Comparison of ENCODE assay signal across 21 cellular contexts in genomic region chr12:66118240-66118891, GRCh38. TPM values are rescaled to one million over a fixed set of nuclear protein-coding genes. Genes with fewer than 3 reads are reported as not detected.
DNase-seq lines count a peak whose midpoint lies in the region; ATAC-seq, FAIRE-seq and TF ChIP-seq lines count a peak whose summit lies in the region.
"Had no signal": no experiment of that assay in that cellular context is flagged by ENCODE, and none has a peak within 500 bp of the region (broad histone marks: within the 10 kb centered on the region; RNA-seq: fewer than 3 reads in every experiment).

No MANE protein-coding gene starts in this region.

- H3K9me3 ChIP-seq in astrocyte (ENCODE audit: insufficient read depth, low read depth, low read length) = no peaks in the 10 kb centered on the region
- no peaks in the 10 kb centered on the region for H3K9me3 ChIP-seq in CD4-positive, alpha-beta T cell (ENCODE audit: control insufficient read depth, low read length)
- H3K9me3 ChIP-seq in Peyer's patch = no peaks in the 10 kb centered on the region
- H3K9me3 ChIP-seq: tibial artery had no signal

- no peaks in the 10 kb centered on the region for H3K36me3 ChIP-seq in astrocyte (ENCODE audit: insufficient read depth, low read length)
- peaks cover 0 to 9% (median 0%) of the 10 kb centered on the region in 3 donors for H3K36me3 ChIP-seq in Peyer's patch

- no peak overlapping the region for H3K4me3 ChIP-seq in astrocyte (ENCODE audit: insufficient read depth, low read depth, low read length)
- H3K4me3 ChIP-seq in Peyer's patch = no peak overlapping the region
- H3K4me3 ChIP-seq: SJCRH30, tibial artery had no signal

- POLR2A ChIA-PET in CD4-positive, alpha-beta T cell (lab: Charles Lee) = interaction anchor here (3.0 kb wide), 1 partner anchor 12 kb away, joined by 9 read pairs; the partner anchor contains the start of gene LLPH

- no peaks in the 10 kb centered on the region for H4K20me1 ChIP-seq in astrocyte (ENCODE audit: insufficient read depth, low read length)

- H3K36me3 Mint-ChIP-seq in astrocyte (ENCODE audit: low read depth, unreplicated experiment) = peaks cover 2% of the 10 kb centered on the region
- peaks cover 36% of the 10 kb centered on the region for H3K36me3 Mint-ChIP-seq in CD4-positive, alpha-beta T cell (ENCODE audit: low read depth)
- peaks cover 10% of the 10 kb centered on the region for H3K36me3 Mint-ChIP-seq in osteocyte (ENCODE audit: unreplicated experiment)

- DNase-seq in EH (ENCODE audit: low read depth) = peak; percentile 24
- peak; percentile 20 for DNase-seq in astrocyte (ENCODE audit: low read depth)
- DNase-seq in CD4-positive, alpha-beta T cell = no peak
- DNase-seq in Peyer's patch = no peak
- no peak for DNase-seq in osteocyte (ENCODE audit: extremely low spot score, unreplicated experiment)
- DNase-seq: activated CD8-positive, alpha-beta memory T cell treated with anti-CD3 and anti-CD28 coated beads for 24 hours; activated naive CD8-positive, alpha-beta T cell treated with anti-CD3 and anti-CD28 coated beads, Interleukin-2, amount 50 U/mL, for 24 hours; dermis blood vessel endothelial cell; DMS79; kidney glomerular epithelial cell; mesenchymal stem cell; naive B cell; NCI-H2171; SJCRH30; stimulated activated naive CD4-positive, alpha-beta T cell; tibial artery had no signal

- no peak overlapping the region for H3K4me2 ChIP-seq in astrocyte (ENCODE audit: low read length)

- H3K27me3 Mint-ChIP-seq in astrocyte (ENCODE audit: low read depth, unreplicated experiment) = no peaks in the 10 kb centered on the region
- no peaks in the 10 kb centered on the region for H3K27me3 Mint-ChIP-seq in CD4-positive, alpha-beta T cell
- H3K27me3 Mint-ChIP-seq in osteocyte (ENCODE audit: unreplicated experiment) = no peaks in the 10 kb centered on the region
- H3K27me3 Mint-ChIP-seq: activated naive CD8-positive, alpha-beta T cell treated with anti-CD3 and anti-CD28 coated beads, Interleukin-2, amount 50 U/mL, for 24 hours had no signal

- H3K4me1 ChIP-seq in astrocyte (ENCODE audit: insufficient read depth, low read length) (no peaks in the 10 kb centered on the region), Peyer's patch (no peaks in the 10 kb centered on the region)

- H3K4me1 Mint-ChIP-seq in astrocyte (ENCODE audit: low read depth, unreplicated experiment) (no peaks in the 10 kb centered on the region), osteocyte (ENCODE audit: unreplicated experiment) (no peaks in the 10 kb centered on the region)
- H3K4me1 Mint-ChIP-seq in CD4-positive, alpha-beta T cell (ENCODE audit: low read depth) = peaks cover 4% of the 10 kb centered on the region

- no peaks in the 10 kb centered on the region for H3K79me2 ChIP-seq in astrocyte (ENCODE audit: insufficient read depth, low read length)

- CTCF ChIA-PET in CD4-positive, alpha-beta T cell (lab: Charles Lee) = interaction anchor here (0.6 kb wide), 1 partner anchor 74 kb away, joined by 3 read pairs; no protein-coding TSS in a partner anchor

- TF ChIP-seq CTCF in astrocyte (IDR thresholded peaks at IDR 0.05; ENCODE audit: insufficient read depth, low read depth, low read length) = no peak
- no peak for TF ChIP-seq CTCF in CD4-positive, alpha-beta T cell (IDR thresholded peaks at IDR 0.05)
- TF ChIP-seq CTCF in Peyer's patch (IDR thresholded peaks at IDR 0.05) = no peak
- TF ChIP-seq CTCF in osteocyte (IDR thresholded peaks at IDR 0.05) = no peak

- TF ChIP-seq POLR2A in Peyer's patch (IDR thresholded peaks at IDR 0.05) = no peak

- intact Hi-C loops in CD4-positive, alpha-beta T cell (cut with DNase I, micrococcal nuclease) = no loop called here

- peak; percentile 51 for ATAC-seq in GM18909 (IDR thresholded peaks at IDR 0.05; ENCODE audit: poor library complexity, unreplicated experiment)
- peak; percentile 70 for ATAC-seq in HG03520 (IDR thresholded peaks at IDR 0.05; ENCODE audit: unreplicated experiment)
- ATAC-seq in HG03097 (IDR thresholded peaks at IDR 0.05; ENCODE audit: low FRiP score, unreplicated experiment) = no peak
- ATAC-seq in CD4-positive, alpha-beta T cell (ENCODE audit: poor library complexity) = no peak
- ATAC-seq: activated naive CD8-positive, alpha-beta T cell treated with anti-CD3 and anti-CD28 coated beads, Interleukin-2, amount 50 U/mL, for 24 hours; HCT116 had no signal

- H3K27ac ChIP-seq in astrocyte (ENCODE audit: low read depth, low read length) (no peak overlapping the region), Peyer's patch (no peak overlapping the region)
- H3K27ac ChIP-seq in CD4-positive, alpha-beta T cell (ENCODE audit: low read depth, low read length) = no peak overlapping the region
- H3K27ac ChIP-seq: SJCRH30 had no signal

- H3K27ac Mint-ChIP-seq in astrocyte (ENCODE audit: unreplicated experiment) (no peak overlapping the region), osteocyte (ENCODE audit: unreplicated experiment) (no peak overlapping the region)
- no peak overlapping the region for H3K27ac Mint-ChIP-seq in CD4-positive, alpha-beta T cell
- H3K27ac Mint-ChIP-seq: activated naive CD8-positive, alpha-beta T cell treated with anti-CD3 and anti-CD28 coated beads, Interleukin-2, amount 50 U/mL, for 24 hours; T-helper 1 cell treated with Interleukin-12 subunit alpha and Interleukin-12 subunit beta and Interleukin-4 antibody, amounts not matched to agents 30 μg/mL and 1 μg/mL, for 36 hours had no signal

- no peak overlapping the region for H2AFZ ChIP-seq in astrocyte (ENCODE audit: low read depth, low read length)

- FAIRE-seq in astrocyte (lab: Jason Lieb, UNC) = no peak

- no peaks in the 10 kb centered on the region for H3K9me3 Mint-ChIP-seq in astrocyte (ENCODE audit: unreplicated experiment)
- H3K9me3 Mint-ChIP-seq in CD4-positive, alpha-beta T cell = no peaks in the 10 kb centered on the region
- H3K9me3 Mint-ChIP-seq in osteocyte (ENCODE audit: unreplicated experiment) = no peaks in the 10 kb centered on the region
- H3K9me3 Mint-ChIP-seq: activated naive CD8-positive, alpha-beta T cell treated with anti-CD3 and anti-CD28 coated beads, Interleukin-2, amount 50 U/mL, for 24 hours; naive B cell; T-helper 1 cell treated with Interleukin-12 subunit alpha and Interleukin-12 subunit beta and Interleukin-4 antibody, amounts not matched to agents 30 μg/mL and 1 μg/mL, for 36 hours had no signal

- no peaks in the 10 kb centered on the region for H3K27me3 ChIP-seq in astrocyte (ENCODE audit: insufficient read depth, low read length)
- H3K27me3 ChIP-seq in CD4-positive, alpha-beta T cell (ENCODE audit: control insufficient read depth, insufficient read depth, low read length) = no peaks in the 10 kb centered on the region
- no peaks in the 10 kb centered on the region for H3K27me3 ChIP-seq in Peyer's patch
- H3K27me3 ChIP-seq: SJCRH30, tibial artery had no signal

- H3K4me3 Mint-ChIP-seq in astrocyte (ENCODE audit: unreplicated experiment) (no peak overlapping the region), osteocyte (ENCODE audit: unreplicated experiment) (no peak overlapping the region)
- no peak overlapping the region for H3K4me3 Mint-ChIP-seq in CD4-positive, alpha-beta T cell
- H3K4me3 Mint-ChIP-seq: activated naive CD8-positive, alpha-beta T cell treated with anti-CD3 and anti-CD28 coated beads, Interleukin-2, amount 50 U/mL, for 24 hours; naive B cell; T-helper 1 cell treated with Interleukin-12 subunit alpha and Interleukin-12 subunit beta and Interleukin-4 antibody, amounts not matched to agents 30 μg/mL and 1 μg/mL, for 36 hours had no signal

- no peak overlapping the region for H3K9ac ChIP-seq in astrocyte (ENCODE audit: low read length)

RNA-seq across cellular contexts. Expression of gene LLPH, which starts 12.2 kb away (rescaled TPM):
- 34.6 and 37.3 TPM in 2 replicates for total RNA-seq in astrocyte
- total RNA-seq in CD4-positive, alpha-beta T cell = 10 to 100 TPM; 27.3 to 31.0 TPM
- total RNA-seq in Peyer's patch = 1 to 10 TPM; 3.1 to 5.1 (median 4.2) TPM
- 25.1 and 28.9 TPM in 2 replicates for total RNA-seq in osteocyte

RNA-seq across cellular contexts. Expression of gene TMBIM4, which starts 51.4 kb away (rescaled TPM):
- total RNA-seq in astrocyte (41.2 and 41.5 TPM in 2 replicates), Peyer's patch (100 to 1,000 TPM in 1 of 4 donors, 10 to 100 TPM in 3; 57.9 to 173 (median 70.7) TPM), osteocyte (49.4 and 51.2 TPM in 2 replicates)
- 10 to 100 TPM; 24.1 to 24.2 TPM for total RNA-seq in CD4-positive, alpha-beta T cell

Comparison
In these comparisons a context has a peak if more than half of its experiments do, and no peak if none do; other contexts are left out.
1. DNase-seq: peak in EH (single experiment) and astrocyte (single experiment); none in CD4-positive, alpha-beta T cell (0 of 10), Peyer's patch (0 of 3) and osteocyte (single experiment).
2. ATAC-seq: peak in GM18909 (single experiment) and HG03520 (single experiment); none in HG03097 (single experiment) and CD4-positive, alpha-beta T cell (single experiment).